ENCODE assay signal across 28 cellular contexts in genomic region chr13:52949744-52950143, GRCh38.
DNase-seq lines count a peak whose midpoint lies in the region; ATAC-seq, FAIRE-seq and TF ChIP-seq lines count a peak whose summit lies in the region.
"Had no signal": no experiment of that assay in that cellular context is flagged by ENCODE, and none has a peak within 500 bp of the region (broad histone marks: within the 10 kb centered on the region; RNA-seq: fewer than 3 reads in every experiment).

No MANE protein-coding gene starts in this region.

- TF ChIP-seq POLR2A in H1 (IDR thresholded peaks at IDR 0.05; ENCODE audit: control extremely low read depth in 1 of 2, low read depth in 2 of 2, low read length in 2 of 2), result no peak
- TF ChIP-seq POLR2A in prostate gland (IDR thresholded peaks at IDR 0.05), result no peak

- no peaks in the 10 kb centered on the region for H3K27me3 ChIP-seq in GM23338 (ENCODE audit: insufficient read depth)
- H3K27me3 ChIP-seq in H1 (replicated peaks in 1 of 4; ENCODE audit: control insufficient read depth in 3 of 4, extremely low read depth in 1 of 4, insufficient read depth in 3 of 4, low read length in 3 of 4), result peaks cover 0 to 2% (median 0%) of the 10 kb centered on the region in 4 experiments; a peak in 1 of 7 replicates
- H3K27me3 ChIP-seq in prostate gland (replicated peaks; ENCODE audit: insufficient read depth), result no peaks in the 10 kb centered on the region
- H3K27me3 ChIP-seq: heart left ventricle had no signal

- H3K23ac ChIP-seq in H1 (ENCODE audit: insufficient read length), result no peak overlapping the region

- TF ChIP-seq CTCF in GM23338 (conservative IDR thresholded peaks at IDR 0.05; ENCODE audit: low read depth in 2 of 2) (no peak), H1 (IDR thresholded peaks at IDR 0.05; ENCODE audit: control extremely low read depth in 1 of 3, insufficient read depth in 1 of 3, low read depth in 1 of 3, low read length in 3 of 3) (no peak), prostate gland (IDR thresholded peaks at IDR 0.05) (no peak)

- FAIRE-seq in H1 (lab: Jason Lieb, UNC), result no peak
- FAIRE-seq: endothelial cell of umbilical vein had no signal

- H3K4me3 ChIP-seq in GM23338 (no peak overlapping the region), H1 (ENCODE audit: extremely low read depth in 1 of 4, insufficient read depth in 2 of 4, low read depth in 3 of 4, low read length in 4 of 4) (no peak overlapping the region), prostate gland (no peak overlapping the region)
- H3K4me3 ChIP-seq: heart left ventricle, smooth muscle cell, thoracic aorta had no signal

- no peaks in the 10 kb centered on the region for H3K79me1 ChIP-seq in H1 (ENCODE audit: low read depth, low read length)

- H4K20me1 ChIP-seq in GM23338 (replicated peaks; ENCODE audit: insufficient read depth) (no peaks in the 10 kb centered on the region), H1 (replicated peaks in 1 of 2; ENCODE audit: control insufficient read depth in 1 of 2, insufficient read depth in 2 of 2, low read length in 2 of 2) (no peaks in the 10 kb centered on the region)

- POLR2A ChIA-PET in H1 (lab: Charles Lee; ENCODE audit: partially characterized antibody), result interaction anchor here (0.6 kb wide), 1 partner anchor 9 kb away, joined by 3 read pairs; no protein-coding TSS in a partner anchor

- H3K18ac ChIP-seq in H1 (ENCODE audit: extremely low read depth, low read length), result no peak overlapping the region

- H3K9me3 ChIP-seq in H1 (ENCODE audit: insufficient read depth in 2 of 2, low read depth in 1 of 2, low read length in 1 of 2), result no peaks in the 10 kb centered on the region; a peak in 1 of 4 replicates
- no peaks in the 10 kb centered on the region for H3K9me3 ChIP-seq in prostate gland
- H3K9me3 ChIP-seq: heart left ventricle, thoracic aorta had no signal

- H4K5ac ChIP-seq in H1 (ENCODE audit: insufficient read length, low read depth, low read length), result no peak overlapping the region

- H3K27me3 Mint-ChIP-seq in GM23338 (ENCODE audit: insufficient read depth, low read depth, poor library complexity), result peaks cover 6% of the 10 kb centered on the region
- H3K27me3 Mint-ChIP-seq: activated CD8-positive, alpha-beta memory T cell treated with anti-CD3 and anti-CD28 coated beads, Interleukin-2, amount 10 ng/mL, durations not matched to agents 7 days and 5 days; activated naive CD4-positive, alpha-beta T cell treated with anti-CD3 and anti-CD28 coated beads, Interleukin-2, amount 10 ng/mL, durations not matched to agents 7 days and 5 days had no signal

- no peak overlapping the region for H3K14ac ChIP-seq in H1 (ENCODE audit: insufficient read length)

- peaks cover 2% of the 10 kb centered on the region; the same call in 1 of the 3 replicates for H3K9me3 Mint-ChIP-seq in GM23338
- H3K9me3 Mint-ChIP-seq: activated naive CD4-positive, alpha-beta T cell treated with anti-CD3 and anti-CD28 coated beads, Interleukin-2, amount 10 ng/mL, durations not matched to agents 7 days and 5 days; T-helper 2 cell treated with Interferon-gamma antibody and Interleukin-4, amounts not matched to agents 5 μg/mL and 100 μg/mL, for 36 hours had no signal

- H3K9me2 ChIP-seq in GM23338 (ENCODE audit: insufficient read depth), result peaks cover 11% of the 10 kb centered on the region; the same call in 1 of the 2 replicates

- WGBS in H1 (ENCODE audit: extremely low coverage in 1 of 2, insufficient coverage in 1 of 2, insufficient read length in 1 of 2, insufficient replicate concordance in 2 of 2, low coverage in 1 of 2, low lambda C conversion rate in 2 of 2, missing lambda C conversion rate in 1 of 2), 2 experiments, result 76% methylated on average over 6 of the region's 6 CpGs; no CpG with 5 or more reads in 1 of the 2 experiments
- 32% methylated on average over 6 of the region's 6 CpGs for WGBS in prostate gland

- no peak overlapping the region for H3K4ac ChIP-seq in H1 (replicated peaks; ENCODE audit: insufficient read length, low read depth, low read length)

- H3K36me3 ChIP-seq in GM23338 (ENCODE audit: insufficient read depth), result no peaks in the 10 kb centered on the region
- H3K36me3 ChIP-seq in H1 (ENCODE audit: control insufficient read depth in 2 of 4, insufficient read depth in 4 of 4, low read length in 3 of 4), result no peaks in the 10 kb centered on the region
- H3K36me3 ChIP-seq in prostate gland, result no peaks in the 10 kb centered on the region
- H3K36me3 ChIP-seq: heart left ventricle, thoracic aorta had no signal

- H3K4me1 Mint-ChIP-seq in GM23338, result peaks cover 51% of the 10 kb centered on the region
- H3K4me1 Mint-ChIP-seq: activated CD8-positive, alpha-beta memory T cell treated with anti-CD3 and anti-CD28 coated beads, Interleukin-2, amount 10 ng/mL, durations not matched to agents 7 days and 5 days; activated naive CD4-positive, alpha-beta T cell treated with anti-CD3 and anti-CD28 coated beads, Interleukin-2, amount 10 ng/mL, durations not matched to agents 7 days and 5 days; stimulated activated effector memory CD8-positive, alpha-beta T cell treated with anti-CD3 and anti-CD28 coated beads, Interleukin-12 subunit alpha, Interleukin-12 subunit beta, amount 100 ng/mL, for 72 hours had no signal

- no peak for TF ChIP-seq RAD21 in H1 (IDR thresholded peaks at IDR 0.05 in 1 of 2, conservative IDR thresholded peaks at IDR 0.05 in 1 of 2; ENCODE audit: low read depth in 2 of 2, low read length in 2 of 2)

- peak overlapping the region; percentile 51 for H2BK12ac ChIP-seq in H1 (ENCODE audit: low read depth, low read length)

- H4K91ac ChIP-seq in H1 (replicated peaks; ENCODE audit: insufficient read length, low read length), result peak overlapping the region; percentile 22

- no peaks in the 10 kb centered on the region; the same call in 2 of the 3 replicates for H3K36me3 Mint-ChIP-seq in GM23338 (ENCODE audit: low read depth)
- H3K36me3 Mint-ChIP-seq: activated CD8-positive, alpha-beta memory T cell treated with anti-CD3 and anti-CD28 coated beads, Interleukin-2, amount 10 ng/mL, durations not matched to agents 7 days and 5 days; activated naive CD4-positive, alpha-beta T cell treated with anti-CD3 and anti-CD28 coated beads, Interleukin-2, amount 10 ng/mL, durations not matched to agents 7 days and 5 days; CD14-positive monocyte; mesothelial cell of epicardium; stimulated activated effector memory CD8-positive, alpha-beta T cell treated with anti-CD3 and anti-CD28 coated beads, Interleukin-12 subunit alpha, Interleukin-12 subunit beta, amount 100 ng/mL, for 72 hours had no signal

- peak overlapping the region; percentile 38; the same call in 1 of the 2 replicates for H3K4me2 ChIP-seq in GM23338
- H3K4me2 ChIP-seq in H1 (ENCODE audit: insufficient read depth in 1 of 2, low read depth in 2 of 2, low read length in 2 of 2), result no peak overlapping the region
- H3K4me2 ChIP-seq: KMS-11, smooth muscle cell had no signal

- no peak for TF ChIP-seq EP300 in H1 (IDR thresholded peaks at IDR 0.05; ENCODE audit: borderline replicate concordance in 1 of 2, low read depth in 2 of 2, low read length in 2 of 2)

- no peak overlapping the region for H3K27ac Mint-ChIP-seq in GM23338
- H3K27ac Mint-ChIP-seq: activated CD8-positive, alpha-beta memory T cell treated with anti-CD3 and anti-CD28 coated beads, Interleukin-2, amount 10 ng/mL, durations not matched to agents 7 days and 5 days; activated naive CD4-positive, alpha-beta T cell treated with anti-CD3 and anti-CD28 coated beads, Interleukin-2, amount 10 ng/mL, durations not matched to agents 7 days and 5 days; activated T-cell treated with anti-CD3 and anti-CD28 coated beads, Interleukin-2, amount 50 U/mL, for 72 hours; mesothelial cell of epicardium; stimulated activated effector memory CD8-positive, alpha-beta T cell treated with anti-CD3 and anti-CD28 coated beads, Interleukin-12 subunit alpha, Interleukin-12 subunit beta, amount 100 ng/mL, for 72 hours; T-helper 2 cell treated with Interferon-gamma antibody and Interleukin-4, amounts not matched to agents 5 μg/mL and 100 μg/mL, for 36 hours had no signal

- H4K8ac ChIP-seq in H1 (ENCODE audit: extremely low read depth, insufficient read depth, low read length), result peak overlapping the region; percentile 52; the same call in 1 of the 2 replicates

- H3K9ac ChIP-seq in H1 (replicated peaks in 1 of 4; ENCODE audit: extremely low read depth in 1 of 4, low read depth in 3 of 4, low read length in 3 of 4), result no peak overlapping the region
- H3K9ac ChIP-seq: KMS-11 had no signal

- intact Hi-C loops in prostate gland (cut with DNase I), result no loop called here

- H2AFZ ChIP-seq in GM23338 (peak overlapping the region; percentile 80), H1 (ENCODE audit: low read length) (no peak overlapping the region)

- peaks cover 8% of the 10 kb centered on the region; the same call in 1 of the 2 replicates for H3F3A ChIP-seq in GM23338 (replicated peaks; ENCODE audit: low read depth)

- H3K56ac ChIP-seq in H1 (replicated peaks; ENCODE audit: insufficient read length, low read depth, low read length), result no peak overlapping the region

- no peak overlapping the region for H2BK15ac ChIP-seq in H1 (ENCODE audit: low read length)

- ATAC-seq in GM23338, result no peak
- ATAC-seq: activated CD8-positive, alpha-beta memory T cell treated with anti-CD3 and anti-CD28 coated beads, Interleukin-2, amount 10 ng/mL, durations not matched to agents 7 days and 5 days; activated T-cell treated with anti-CD3 and anti-CD28 coated beads, Interleukin-2, amount 50 U/mL, for 72 hours; stimulated activated effector memory CD8-positive, alpha-beta T cell treated with anti-CD3 and anti-CD28 coated beads, Interleukin-12 subunit alpha, Interleukin-12 subunit beta, amount 100 ng/mL, for 72 hours had no signal

- no peaks in the 10 kb centered on the region for H3K23me2 ChIP-seq in H1 (ENCODE audit: low read depth, low read length)

- no peaks in the 10 kb centered on the region for H3K79me2 ChIP-seq in GM23338 (replicated peaks; ENCODE audit: insufficient read depth)
- H3K79me2 ChIP-seq in H1 (ENCODE audit: control insufficient read depth in 1 of 2, insufficient read depth in 2 of 2, low read length in 2 of 2), result no peaks in the 10 kb centered on the region

- no peak overlapping the region for H3K4me3 Mint-ChIP-seq in GM23338
- H3K4me3 Mint-ChIP-seq: activated CD8-positive, alpha-beta memory T cell treated with anti-CD3 and anti-CD28 coated beads, Interleukin-2, amount 10 ng/mL, durations not matched to agents 7 days and 5 days; activated naive CD4-positive, alpha-beta T cell treated with anti-CD3 and anti-CD28 coated beads, Interleukin-2, amount 10 ng/mL, durations not matched to agents 7 days and 5 days; activated T-cell treated with anti-CD3 and anti-CD28 coated beads, Interleukin-2, amount 50 U/mL, for 72 hours; CD14-positive monocyte; mesothelial cell of epicardium; nephron progenitor cell; stimulated activated effector memory CD8-positive, alpha-beta T cell treated with anti-CD3 and anti-CD28 coated beads, Interleukin-12 subunit alpha, Interleukin-12 subunit beta, amount 100 ng/mL, for 72 hours; T-helper 2 cell treated with Interferon-gamma antibody and Interleukin-4, amounts not matched to agents 5 μg/mL and 100 μg/mL, for 36 hours had no signal

- H3K4me1 ChIP-seq in GM23338 (ENCODE audit: insufficient read depth) (peaks cover 57% of the 10 kb centered on the region), H1 (replicated peaks in 1 of 4; ENCODE audit: control insufficient read depth in 3 of 4, insufficient read depth in 4 of 4, low read length in 3 of 4) (peaks cover 8 to 20% (median 13%) of the 10 kb centered on the region in 4 experiments), prostate gland (replicated peaks) (no peaks in the 10 kb centered on the region)

- H2BK5ac ChIP-seq in H1 (ENCODE audit: low read depth, low read length), result no peak overlapping the region

- CTCF ChIA-PET in H1 (lab: Charles Lee; ENCODE audit: partially characterized antibody), result interaction anchor here (0.6 to 3.3 kb wide), 6 partner anchors 9 to 102 kb away, joined by 3 to 23 read pairs (median 3); no protein-coding TSS in a partner anchor

- DNase-seq in GM23338 (ENCODE audit: low spot score) (no peak), H1 (ENCODE audit: low read depth in 1 of 2, low spot score in 2 of 2) (no peak), midbrain (lab: John Stamatoyannopoulos, UW) (peak; percentile 53), prostate gland (ENCODE audit: low spot score) (peak; percentile 46), NOMO-1 treated with dmso at 0.1 percent for 144 hours (lab: John Stamatoyannopoulos, UW; ENCODE audit: unreplicated experiment) (no peak)
- no peak for DNase-seq in activated CD4-positive, alpha-beta T cell treated with anti-CD3 and anti-CD28 coated beads for 4 hours
- no peak for DNase-seq in stimulated activated CD4-positive, alpha-beta T cell treated with anti-CD3 and anti-CD28 coated beads, Interleukin-2, amount 100 ng/mL, for 48 hours
- DNase-seq: activated CD4-positive, alpha-beta T cell treated with anti-CD3 and anti-CD28 coated beads, Interleukin-2, amount 50 U/mL, for 1 hour; activated CD8-positive, alpha-beta memory T cell treated with anti-CD3 and anti-CD28 coated beads, Interleukin-2, amount 10 ng/mL, durations not matched to agents 7 days and 5 days; activated naive CD4-positive, alpha-beta T cell treated with anti-CD3 and anti-CD28 coated beads, Interleukin-2, amount 10 ng/mL, durations not matched to agents 7 days and 5 days; activated T-cell treated with anti-CD3 and anti-CD28 coated beads, Interleukin-2, amount 50 U/mL, for 72 hours; amniotic stem cell; EL; HCEC 1CT; NCI-H1694; NCI-H226; NCI-H774; nephron progenitor cell; stimulated activated CD4-positive, alpha-beta T cell treated with anti-CD3 and anti-CD28 coated beads, Interleukin-2, amount 100 ng/mL, for 24 hours had no signal

- peak overlapping the region; percentile 68; the same call in 1 of the 2 replicates for H2BK20ac ChIP-seq in H1 (ENCODE audit: low read length)

- H3K27ac ChIP-seq in GM23338 (ENCODE audit: low read depth) (no peak overlapping the region), H1 (ENCODE audit: low read depth, low read length) (no peak overlapping the region), prostate gland (no peak overlapping the region)
- H3K27ac ChIP-seq: KMS-11, thoracic aorta had no signal

- H2AK5ac ChIP-seq in H1 (ENCODE audit: low read depth, low read length), result peak overlapping the region; percentile 57; the same call in 1 of the 2 replicates

- no peak overlapping the region for H2BK120ac ChIP-seq in H1 (replicated peaks; ENCODE audit: low read depth, low read length)

Comparison
In these comparisons a context has a peak if more than half of its experiments do, and no peak if none do; other contexts are left out.
1. DNase-seq: peak in midbrain (single experiment) and prostate gland (single experiment); none in GM23338 (single experiment), H1 (0 of 2), activated CD4-positive, alpha-beta T cell treated with anti-CD3 and anti-CD28 coated beads for 4 hours (0 of 2), stimulated activated CD4-positive, alpha-beta T cell treated with anti-CD3 and anti-CD28 coated beads, Interleukin-2, amount 100 ng/mL, for 48 hours (0 of 2) and NOMO-1 treated with dmso at 0.1 percent for 144 hours (single experiment).